Comparison of ENCODE assay signal across 8 cellular contexts in the genomic region with DNA sequence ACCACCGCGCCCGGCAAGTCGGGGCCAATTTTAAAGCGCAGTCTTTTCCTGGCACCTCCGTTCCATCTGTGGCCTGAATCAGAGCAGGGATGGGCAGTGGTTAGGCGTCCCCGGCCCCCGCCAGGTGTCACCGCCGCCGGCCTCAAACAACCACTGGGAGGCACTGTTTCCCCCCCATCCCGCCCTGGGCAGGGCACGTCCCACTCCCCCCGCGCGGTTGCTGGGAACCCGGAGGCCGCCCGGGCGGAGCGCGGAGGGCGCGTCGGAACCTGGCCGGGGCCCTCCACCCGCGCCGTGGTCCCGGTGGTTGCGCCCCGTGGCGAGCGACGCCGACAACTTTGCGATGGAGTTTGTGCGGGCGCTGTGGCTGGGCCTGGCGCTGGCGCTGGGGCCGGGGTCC. TPM values are rescaled to one million over a fixed set of nuclear protein-coding genes. Genes with fewer than 3 reads are reported as not detected.
DNase-seq lines count a peak whose midpoint lies in the region; ATAC-seq and TF ChIP-seq lines count a peak whose summit lies in the region.

A gene with protein sequence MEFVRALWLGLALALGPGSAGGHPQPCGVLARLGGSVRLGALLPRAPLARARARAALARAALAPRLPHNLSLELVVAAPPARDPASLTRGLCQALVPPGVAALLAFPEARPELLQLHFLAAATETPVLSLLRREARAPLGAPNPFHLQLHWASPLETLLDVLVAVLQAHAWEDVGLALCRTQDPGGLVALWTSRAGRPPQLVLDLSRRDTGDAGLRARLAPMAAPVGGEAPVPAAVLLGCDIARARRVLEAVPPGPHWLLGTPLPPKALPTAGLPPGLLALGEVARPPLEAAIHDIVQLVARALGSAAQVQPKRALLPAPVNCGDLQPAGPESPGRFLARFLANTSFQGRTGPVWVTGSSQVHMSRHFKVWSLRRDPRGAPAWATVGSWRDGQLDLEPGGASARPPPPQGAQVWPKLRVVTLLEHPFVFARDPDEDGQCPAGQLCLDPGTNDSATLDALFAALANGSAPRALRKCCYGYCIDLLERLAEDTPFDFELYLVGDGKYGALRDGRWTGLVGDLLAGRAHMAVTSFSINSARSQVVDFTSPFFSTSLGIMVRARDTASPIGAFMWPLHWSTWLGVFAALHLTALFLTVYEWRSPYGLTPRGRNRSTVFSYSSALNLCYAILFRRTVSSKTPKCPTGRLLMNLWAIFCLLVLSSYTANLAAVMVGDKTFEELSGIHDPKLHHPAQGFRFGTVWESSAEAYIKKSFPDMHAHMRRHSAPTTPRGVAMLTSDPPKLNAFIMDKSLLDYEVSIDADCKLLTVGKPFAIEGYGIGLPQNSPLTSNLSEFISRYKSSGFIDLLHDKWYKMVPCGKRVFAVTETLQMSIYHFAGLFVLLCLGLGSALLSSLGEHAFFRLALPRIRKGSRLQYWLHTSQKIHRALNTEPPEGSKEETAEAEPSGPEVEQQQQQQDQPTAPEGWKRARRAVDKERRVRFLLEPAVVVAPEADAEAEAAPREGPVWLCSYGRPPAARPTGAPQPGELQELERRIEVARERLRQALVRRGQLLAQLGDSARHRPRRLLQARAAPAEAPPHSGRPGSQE (plus strand): TSS at position 325 of the 400 bp plus-strand sequence. CDS start 19 bp downstream, at position 344.

- intact Hi-C loops in left cardiac atrium (cut with DNase I): no loop called here

- POLR2A ChIA-PET in RWPE1 (lab: Yijun Ruan, JAX; ENCODE audit: low non-redundant PET): no interaction called here

- no peak; the same call in 1 of the 2 replicates for TF ChIP-seq CTCF in RWPE1 (conservative IDR thresholded peaks at IDR 0.05; ENCODE audit: low read depth)

- CTCF ChIA-PET in RWPE1 (lab: Yijun Ruan, JAX): no interaction called here

- DNase-seq in NCI-H748 (lab: John Stamatoyannopoulos, UW; ENCODE audit: unreplicated experiment): peak; percentile 43
- DNase-seq in NCI-H748 treated with DMSO at 0.1 percent for 48 hours (lab: John Stamatoyannopoulos, UW): no peak
- DNase-seq in RWPE1 (ENCODE audit: low spot score): peak; percentile 54
- DNase-seq in activated naive CD4-positive, alpha-beta T cell treated with Interleukin-2 at 50 U/mL for 16 hours: peak; percentile 71
- peak; percentile 70 for DNase-seq in left cardiac atrium
- DNase-seq in stimulated activated CD4-positive, alpha-beta T cell treated with anti-CD3 and anti-CD28 coated beads, Interleukin-12 subunit alpha, Interleukin-12 subunit beta, amount 100 ng/mL, for 48 hours (ENCODE audit: low read depth in 2 of 3, low spot score in 1 of 3): peak; percentile 63 to 70 (median 65)
- DNase-seq in NCI-H345 treated with DMSO at 0.1 percent for 48 hours (lab: John Stamatoyannopoulos, UW; ENCODE audit: unreplicated experiment): no peak

- no peak within 1 kb of the TSS for H3K27ac ChIP-seq in RWPE1

- ATAC-seq in left cardiac atrium (peak; percentile 8 to 23), GM18873 (IDR thresholded peaks at IDR 0.05; ENCODE audit: low FRiP score, unreplicated experiment) (no peak)

RNA-seq across cellular contexts. Expression of the gene that starts here (rescaled TPM):
- total RNA-seq in left cardiac atrium: under 1 TPM in 1 of 2 donors, not detected in 1; 0.06 TPM

Comparison
In these comparisons a context has a peak if more than half of its experiments do, and no peak if none do; other contexts are left out.
1. DNase-seq: peak in NCI-H748 (single experiment), RWPE1 (single experiment), activated naive CD4-positive, alpha-beta T cell treated with Interleukin-2 at 50 U/mL for 16 hours (single experiment) and stimulated activated CD4-positive, alpha-beta T cell treated with anti-CD3 and anti-CD28 coated beads, Interleukin-12 subunit alpha, Interleukin-12 subunit beta, amount 100 ng/mL, for 48 hours (3 of 3); none in NCI-H748 treated with DMSO at 0.1 percent for 48 hours (single experiment) and NCI-H345 treated with DMSO at 0.1 percent for 48 hours (single experiment).
2. Peak in DNase-seq and ATAC-seq in left cardiac atrium; RNA of the gene not detected or under 1 TPM.